27 cellular contexts compared by ENCODE assay signal in genomic region chr16:14495213-14496046, GRCh38.
DNase-seq lines count a peak whose midpoint lies in the region; ATAC-seq and TF ChIP-seq lines count a peak whose summit lies in the region.
"Had no signal": no experiment of that assay in that cellular context is flagged by ENCODE, and none has a peak within 500 bp of the region (broad histone marks: within the 10 kb centered on the region; RNA-seq: fewer than 3 reads in every experiment).

No MANE protein-coding gene starts in this region.

- no peaks in the 10 kb centered on the region for H3K36me3 ChIP-seq in CD8-positive, alpha-beta T cell (ENCODE audit: insufficient read depth, low read length)
- H3K36me3 ChIP-seq in endodermal cell (ENCODE audit: control insufficient read depth, insufficient read depth, low read length): no peaks in the 10 kb centered on the region
- H3K36me3 ChIP-seq in mammary epithelial cell (ENCODE audit: insufficient read depth, low read length): no peaks in the 10 kb centered on the region

- no peak overlapping the region for H3K4me3 Mint-ChIP-seq in activated T-cell treated with anti-CD3 and anti-CD28 coated beads, Interleukin-2, amount 50 U/mL, for 24 hours
- no peak overlapping the region for H3K4me3 Mint-ChIP-seq in CD8-positive, alpha-beta T cell
- H3K4me3 Mint-ChIP-seq in endodermal cell: no peak overlapping the region
- no peak overlapping the region for H3K4me3 Mint-ChIP-seq in progenitor cell of endocrine pancreas (ENCODE audit: low read depth)
- H3K4me3 Mint-ChIP-seq: activated naive CD8-positive, alpha-beta T cell treated with anti-CD3 and anti-CD28 coated beads for 36 hours; CD4-positive, CD25-positive, alpha-beta regulatory T cell; naive thymus-derived CD4-positive, alpha-beta T cell had no signal

- no peaks in the 10 kb centered on the region for H3K27me3 ChIP-seq in CD8-positive, alpha-beta T cell (ENCODE audit: insufficient read depth, low read length)
- H3K27me3 ChIP-seq in endodermal cell (ENCODE audit: control insufficient read depth, insufficient read depth, low read length, poor library complexity, severe bottlenecking) (no peaks in the 10 kb centered on the region), mammary epithelial cell (ENCODE audit: insufficient read depth, low read length) (no peaks in the 10 kb centered on the region)

- POLR2A ChIA-PET in CD8-positive, alpha-beta T cell (lab: Charles Lee): no interaction called here

- BruUV-seq in mammary epithelial cell (replicated peaks; lab: Mats Ljungman, UMichigan): no TSS peak

- 95 to 96% methylated on average over 10 to 18 of the region's 18 CpGs for WGBS in endodermal cell (ENCODE audit: insufficient coverage in 1 of 2, insufficient read length in 1 of 2), 2 experiments
- over 99% methylated on average over 15 of the region's 18 CpGs for WGBS in mammary epithelial cell (ENCODE audit: low coverage, missing lambda C conversion rate)

- intact Hi-C loops in CD8-positive, alpha-beta T cell (cut with DNase I, micrococcal nuclease): no loop called here
- intact Hi-C loops in mammary epithelial cell (cut with micrococcal nuclease): no loop called here

- no peak for DNase-seq in activated T-cell treated with anti-CD3 and anti-CD28 coated beads, Interleukin-2, amount 50 U/mL, for 24 hours
- no peak for DNase-seq in activated T-cell treated with anti-CD3 and anti-CD28 coated beads, Interleukin-2, amount 50 U/mL, for 1 hour
- DNase-seq in CD8-positive, alpha-beta T cell: no peak
- DNase-seq in endodermal cell (no peak), progenitor cell of endocrine pancreas (ENCODE audit: low spot score, unreplicated experiment) (no peak), foreskin fibroblast (no peak), NCI-H526 treated with DMSO at 0.1 percent for 48 hours (lab: John Stamatoyannopoulos, UW) (no peak), mammary epithelial cell (no peak)
- DNase-seq: activated effector memory CD4-positive, alpha-beta T cell treated with Interleukin-2 at 50 U/mL for 16 hours; activated naive CD8-positive, alpha-beta T cell treated with anti-CD3 and anti-CD28 coated beads for 36 hours; AML-193; anterior cingulate cortex; CD4-positive, CD25-positive, alpha-beta regulatory T cell; H7; midbrain; naive thymus-derived CD4-positive, alpha-beta T cell; NCI-H1417; NCI-H2029; NCI-H524 treated with DMSO at 0.1 percent for 48 hours; PC-3; small intestine; stimulated activated naive CD4-positive, alpha-beta T cell treated with Interleukin-2 at 50 U/mL for 16 hours; T-helper 2 cell had no signal

- no peaks in the 10 kb centered on the region for H4K20me1 ChIP-seq in mammary epithelial cell (ENCODE audit: insufficient read depth, low read length)

- H3K27me3 Mint-ChIP-seq in activated T-cell treated with anti-CD3 and anti-CD28 coated beads, Interleukin-2, amount 50 U/mL, for 24 hours: no peaks in the 10 kb centered on the region
- H3K27me3 Mint-ChIP-seq in CD8-positive, alpha-beta T cell (ENCODE audit: low read depth): no peaks in the 10 kb centered on the region
- H3K27me3 Mint-ChIP-seq in endodermal cell (ENCODE audit: insufficient read depth) (no peaks in the 10 kb centered on the region), progenitor cell of endocrine pancreas (no peaks in the 10 kb centered on the region)
- H3K27me3 Mint-ChIP-seq: activated naive CD8-positive, alpha-beta T cell treated with anti-CD3 and anti-CD28 coated beads for 36 hours; CD4-positive, CD25-positive, alpha-beta regulatory T cell; naive thymus-derived CD4-positive, alpha-beta T cell had no signal

- H3K4me1 Mint-ChIP-seq in activated T-cell treated with anti-CD3 and anti-CD28 coated beads, Interleukin-2, amount 50 U/mL, for 24 hours (ENCODE audit: low read depth): peaks cover 35% of the 10 kb centered on the region
- H3K4me1 Mint-ChIP-seq in CD8-positive, alpha-beta T cell (ENCODE audit: low read depth): peaks cover 52% of the 10 kb centered on the region
- H3K4me1 Mint-ChIP-seq in endodermal cell (peaks cover 56% of the 10 kb centered on the region), progenitor cell of endocrine pancreas (ENCODE audit: low read depth) (peaks cover 68% of the 10 kb centered on the region)

- no peaks in the 10 kb centered on the region for H3K9me3 Mint-ChIP-seq in activated T-cell treated with anti-CD3 and anti-CD28 coated beads, Interleukin-2, amount 50 U/mL, for 24 hours
- H3K9me3 Mint-ChIP-seq in CD8-positive, alpha-beta T cell: no peaks in the 10 kb centered on the region
- H3K9me3 Mint-ChIP-seq in endodermal cell (no peaks in the 10 kb centered on the region), progenitor cell of endocrine pancreas (ENCODE audit: low read depth) (no peaks in the 10 kb centered on the region)
- H3K9me3 Mint-ChIP-seq: activated naive CD8-positive, alpha-beta T cell treated with anti-CD3 and anti-CD28 coated beads for 36 hours; CD4-positive, CD25-positive, alpha-beta regulatory T cell; naive thymus-derived CD4-positive, alpha-beta T cell had no signal

- H3K4me2 ChIP-seq in mammary epithelial cell (ENCODE audit: insufficient read depth, low read depth, low read length): no peak overlapping the region
- H3K4me2 ChIP-seq: KMS-11 had no signal

- no peak overlapping the region for H3K27ac ChIP-seq in CD8-positive, alpha-beta T cell (ENCODE audit: low read depth, low read length)
- H3K27ac ChIP-seq in endodermal cell (ENCODE audit: low read depth, low read length) (no peak overlapping the region), mammary epithelial cell (ENCODE audit: insufficient read depth, low read depth, low read length) (no peak overlapping the region)
- H3K27ac ChIP-seq: HL-60, KMS-11 had no signal

- H3K4me3 ChIP-seq in CD8-positive, alpha-beta T cell (ENCODE audit: low read depth, low read length): no peak overlapping the region
- H3K4me3 ChIP-seq in endodermal cell (ENCODE audit: low read length): no peak overlapping the region
- H3K4me3 ChIP-seq in foreskin fibroblast (ENCODE audit: low read depth in 1 of 2, low read length in 2 of 2): no peak overlapping the region
- H3K4me3 ChIP-seq in mammary epithelial cell (replicated peaks in 1 of 3; ENCODE audit: insufficient read depth in 1 of 3, low read depth in 2 of 3, low read length in 3 of 3): no peak overlapping the region

- ATAC-seq in CD8-positive, alpha-beta T cell: no peak
- ATAC-seq: activated CD4-positive, CD25-positive, alpha-beta regulatory T cell treated with anti-CD3 and anti-CD28 coated beads, Interleukin-2, amount 50 U/mL, for 24 hours; left lobe of liver; naive thymus-derived CD4-positive, alpha-beta T cell; PC-3 had no signal

- dilution Hi-C loops in mammary epithelial cell (cut with HindIII; ENCODE audit: low sequenced_read_pairs): no loop called here

- H3K9me3 ChIP-seq in CD8-positive, alpha-beta T cell (ENCODE audit: low read length): no peaks in the 10 kb centered on the region
- H3K9me3 ChIP-seq in endodermal cell (ENCODE audit: control insufficient read depth, low read length): no peaks in the 10 kb centered on the region
- H3K9me3 ChIP-seq in mammary epithelial cell (replicated peaks; ENCODE audit: insufficient read depth, low read length): no peaks in the 10 kb centered on the region

- no peaks in the 10 kb centered on the region for H3K4me1 ChIP-seq in CD8-positive, alpha-beta T cell (ENCODE audit: insufficient read depth, low read length)
- H3K4me1 ChIP-seq in endodermal cell (ENCODE audit: control insufficient read depth, insufficient read depth, low read length) (peaks cover 11% of the 10 kb centered on the region), mammary epithelial cell (ENCODE audit: insufficient read depth, low read length) (peaks cover 24% of the 10 kb centered on the region)

- in situ Hi-C loops in mammary epithelial cell (cut with MboI; ENCODE audit: low sequenced_read_pairs in 2 of 2): no loop called here

- H3K79me2 ChIP-seq in mammary epithelial cell (ENCODE audit: insufficient read depth, low read length): no peaks in the 10 kb centered on the region

- H3K27ac Mint-ChIP-seq in activated T-cell treated with anti-CD3 and anti-CD28 coated beads, Interleukin-2, amount 50 U/mL, for 24 hours: peak overlapping the region; percentile 41
- H3K27ac Mint-ChIP-seq in CD8-positive, alpha-beta T cell: peak overlapping the region; percentile 37
- H3K27ac Mint-ChIP-seq in endodermal cell: peak overlapping the region; percentile 60
- peak overlapping the region; percentile 91 for H3K27ac Mint-ChIP-seq in progenitor cell of endocrine pancreas
- H3K27ac Mint-ChIP-seq: activated naive CD8-positive, alpha-beta T cell treated with anti-CD3 and anti-CD28 coated beads for 36 hours had no signal

- CTCF ChIA-PET in CD8-positive, alpha-beta T cell (lab: Charles Lee): no interaction called here
- CTCF ChIA-PET in mammary epithelial cell (lab: Charles Lee; ENCODE audit: low non-redundant PET): no interaction called here

- no peak overlapping the region for H3K9ac ChIP-seq in endodermal cell (ENCODE audit: extremely low read depth, low read length, poor library complexity, severe bottlenecking)
- no peak overlapping the region for H3K9ac ChIP-seq in mammary epithelial cell (ENCODE audit: insufficient read depth, low read length)
- H3K9ac ChIP-seq: KMS-11 had no signal

- TF ChIP-seq CTCF in CD8-positive, alpha-beta T cell (IDR thresholded peaks at IDR 0.05): no peak
- TF ChIP-seq CTCF in endodermal cell (conservative IDR thresholded peaks at IDR 0.05) (no peak), progenitor cell of endocrine pancreas (IDR thresholded peaks at IDR 0.05; ENCODE audit: unreplicated experiment) (no peak), foreskin fibroblast (IDR thresholded peaks at IDR 0.05; ENCODE audit: low read depth, low read length) (no peak), mammary epithelial cell (conservative IDR thresholded peaks at IDR 0.05 in 1 of 2, IDR thresholded peaks at IDR 0.05 in 1 of 2; ENCODE audit: extremely low read depth in 1 of 2, insufficient read depth in 1 of 2, low read depth in 1 of 2, low read length in 2 of 2) (no peak)

- H3K36me3 Mint-ChIP-seq in activated T-cell treated with anti-CD3 and anti-CD28 coated beads, Interleukin-2, amount 50 U/mL, for 24 hours (ENCODE audit: low read depth): peaks cover 16% of the 10 kb centered on the region
- H3K36me3 Mint-ChIP-seq in CD8-positive, alpha-beta T cell: peaks cover 26% of the 10 kb centered on the region
- peaks cover 4% of the 10 kb centered on the region for H3K36me3 Mint-ChIP-seq in endodermal cell (ENCODE audit: low read depth)
- H3K36me3 Mint-ChIP-seq in progenitor cell of endocrine pancreas (ENCODE audit: insufficient read depth): peaks cover 2% of the 10 kb centered on the region

- H2AFZ ChIP-seq in mammary epithelial cell (ENCODE audit: low read depth, low read length): no peak overlapping the region

Comparison
In these comparisons a context has a peak if more than half of its experiments do, and no peak if none do; other contexts are left out.
1. H3K27ac Mint-ChIP-seq: peak in every context shown above with its lines; median percentile 91 in progenitor cell of endocrine pancreas; 60 in endodermal cell; 41 in activated T-cell treated with anti-CD3 and anti-CD28 coated beads, Interleukin-2, amount 50 U/mL, for 24 hours; 37 in CD8-positive, alpha-beta T cell.